8 cellular contexts compared by ENCODE assay signal in the genomic region with DNA sequence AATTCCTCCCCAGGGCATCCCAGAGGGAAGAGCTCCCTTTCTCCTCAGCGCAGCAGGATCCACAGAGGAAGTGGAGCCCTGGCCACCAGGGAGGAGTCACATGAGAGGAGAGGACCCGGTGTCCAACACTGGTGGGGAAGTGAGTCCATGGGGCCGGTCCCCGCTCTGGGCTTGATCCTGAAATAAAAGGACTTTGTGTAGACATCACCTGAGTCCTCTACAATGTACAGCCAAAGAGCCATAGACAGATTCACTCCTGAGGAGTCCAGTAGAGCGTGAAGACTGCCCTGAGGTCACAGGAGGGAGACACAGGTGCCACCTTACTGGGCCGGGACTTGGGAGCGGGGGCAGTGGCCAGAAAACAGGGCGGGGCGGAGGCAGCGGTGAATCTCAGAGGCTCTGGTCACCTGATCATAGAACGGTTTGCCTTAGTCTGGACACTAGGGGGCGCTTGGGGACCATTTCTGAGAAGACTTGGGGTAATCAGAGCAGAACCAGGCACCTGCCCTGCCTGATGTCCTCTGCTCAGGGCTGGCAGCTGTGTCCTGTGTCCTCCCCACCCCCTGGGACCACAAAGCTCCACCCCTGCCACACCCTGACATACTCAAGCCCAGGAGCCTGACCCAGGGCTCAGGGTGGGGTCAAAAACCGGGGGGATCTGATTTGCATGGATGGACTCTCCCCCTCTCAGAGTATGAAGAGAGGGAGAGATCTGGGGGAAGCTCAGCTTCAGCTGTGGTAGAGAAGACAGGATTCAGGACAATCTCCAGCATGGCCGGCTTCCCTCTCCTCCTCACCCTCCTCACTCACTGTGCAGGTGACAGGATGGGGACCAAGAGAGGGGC.
A peak's percentile ranks its signal among the peaks of the same experiment; 100 is the strongest.
DNase-seq lines count a peak whose midpoint lies in the region; ATAC-seq and TF ChIP-seq lines count a peak whose summit lies in the region.

No MANE protein-coding gene starts in this region.

- peaks cover 50% of the 10 kb centered on the region for H3K27me3 Mint-ChIP-seq in activated CD8-positive, alpha-beta memory T cell treated with anti-CD3 and anti-CD28 coated beads, Interleukin-2, amount 10 ng/mL, durations not matched to agents 7 days and 5 days
- H3K27me3 Mint-ChIP-seq in naive thymus-derived CD8-positive, alpha-beta T cell = peaks cover 29 to 69% (median 30%) of the 10 kb centered on the region in 5 donors

- H3K4me3 Mint-ChIP-seq in activated CD8-positive, alpha-beta memory T cell treated with anti-CD3 and anti-CD28 coated beads, Interleukin-2, amount 10 ng/mL, durations not matched to agents 7 days and 5 days = no peak overlapping the region
- H3K4me3 Mint-ChIP-seq in naive thymus-derived CD8-positive, alpha-beta T cell = peak overlapping the region in 1 of 10 donors; percentile 4

- H3K4me1 Mint-ChIP-seq in activated CD8-positive, alpha-beta memory T cell treated with anti-CD3 and anti-CD28 coated beads, Interleukin-2, amount 10 ng/mL, durations not matched to agents 7 days and 5 days = peaks cover 5% of the 10 kb centered on the region
- H3K4me1 Mint-ChIP-seq in naive thymus-derived CD8-positive, alpha-beta T cell = peaks cover 3 to 32% (median 6%) of the 10 kb centered on the region in 4 donors

- DNase-seq in BJ (ENCODE audit: low read depth) (no peak), GM19240 (ENCODE audit: insufficient read length, low spot score) (peak; percentile 88), NOMO-1 (lab: John Stamatoyannopoulos, UW; ENCODE audit: unreplicated experiment in 2 of 2) (peak; percentile 57 to 66), erythroblast (lab: John Stamatoyannopoulos, UW) (peak; percentile 69 to 81)
- DNase-seq in activated CD8-positive, alpha-beta memory T cell treated with anti-CD3 and anti-CD28 coated beads, Interleukin-2, amount 10 ng/mL, durations not matched to agents 7 days and 5 days = peak; percentile 89
- peak; percentile 30 to 80 (median 58) for DNase-seq in naive thymus-derived CD8-positive, alpha-beta T cell
- DNase-seq in stimulated activated naive CD4-positive, alpha-beta T cell (lab: John Stamatoyannopoulos, UW) = peak; percentile 15 to 64 (median 40)

- peak; percentile 74 for TF ChIP-seq CTCF in BJ (IDR thresholded peaks at IDR 0.05; ENCODE audit: insufficient read depth, low read depth, low read length)

- H3K9me3 ChIP-seq in HUES6 (ENCODE audit: control insufficient read depth, insufficient read depth, low read depth, low read length) = no peaks in the 10 kb centered on the region

- H3K36me3 ChIP-seq in BJ (ENCODE audit: control insufficient read depth, insufficient read depth, low read length) (no peaks in the 10 kb centered on the region), HUES6 (ENCODE audit: control insufficient read depth, insufficient read depth, low read length) (no peaks in the 10 kb centered on the region)

- no peak overlapping the region for H3K9ac ChIP-seq in HUES6 (ENCODE audit: low read length)

- no peaks in the 10 kb centered on the region for H3K9me3 Mint-ChIP-seq in activated CD8-positive, alpha-beta memory T cell treated with anti-CD3 and anti-CD28 coated beads, Interleukin-2, amount 10 ng/mL, durations not matched to agents 7 days and 5 days (ENCODE audit: low read depth)
- H3K9me3 Mint-ChIP-seq in naive thymus-derived CD8-positive, alpha-beta T cell = no peaks in the 10 kb centered on the region

- H3K36me3 Mint-ChIP-seq in activated CD8-positive, alpha-beta memory T cell treated with anti-CD3 and anti-CD28 coated beads, Interleukin-2, amount 10 ng/mL, durations not matched to agents 7 days and 5 days = no peaks in the 10 kb centered on the region
- no peaks in the 10 kb centered on the region for H3K36me3 Mint-ChIP-seq in naive thymus-derived CD8-positive, alpha-beta T cell

- no peaks in the 10 kb centered on the region for H3K4me1 ChIP-seq in HUES6 (ENCODE audit: control insufficient read depth, insufficient read depth, low read length)

- no peak overlapping the region for H3K27ac ChIP-seq in HUES6 (ENCODE audit: low read depth, low read length)

- H3K27me3 ChIP-seq in BJ (ENCODE audit: control insufficient read depth, insufficient read depth, low read length) (peaks cover 3% of the 10 kb centered on the region), HUES6 (ENCODE audit: control insufficient read depth, insufficient read depth, low read length) (peaks cover 100% of the 10 kb centered on the region)

- H3K27ac Mint-ChIP-seq in activated CD8-positive, alpha-beta memory T cell treated with anti-CD3 and anti-CD28 coated beads, Interleukin-2, amount 10 ng/mL, durations not matched to agents 7 days and 5 days = no peak overlapping the region
- H3K27ac Mint-ChIP-seq in naive thymus-derived CD8-positive, alpha-beta T cell = peak overlapping the region in 1 of 10 donors; percentile 40

- no peak for TF ChIP-seq POLR2A in erythroblast (IDR thresholded peaks at IDR 0.05; ENCODE audit: low read length)

- CTCF ChIA-PET in BJ (lab: Yijun Ruan, JAX) = interaction anchor here (1.1 to 3.0 kb wide), 6 partner anchors 10 to 149 kb away, joined by 3 to 22 read pairs (median 4); no protein-coding TSS in a partner anchor
- CTCF ChIA-PET in activated CD8-positive, alpha-beta memory T cell treated with anti-CD3 and anti-CD28 coated beads, Interleukin-2, amount 10 ng/mL, durations not matched to agents 7 days and 5 days (lab: Charles Lee) = interaction anchor here (0.8 to 1.3 kb wide), 3 partner anchors 15 to 65 kb away, joined by 3 to 6 read pairs (median 3); no protein-coding TSS in a partner anchor

- POLR2A ChIA-PET in BJ (lab: Charles Lee) = no interaction called here
- POLR2A ChIA-PET in naive thymus-derived CD8-positive, alpha-beta T cell (lab: Charles Lee) = no interaction called here

- peak; percentile 96 for ATAC-seq in activated CD8-positive, alpha-beta memory T cell treated with anti-CD3 and anti-CD28 coated beads, Interleukin-2, amount 10 ng/mL, durations not matched to agents 7 days and 5 days
- ATAC-seq in naive thymus-derived CD8-positive, alpha-beta T cell = peak; percentile 79 to 87

- H3K4me3 ChIP-seq in BJ (ENCODE audit: low read depth, low read length) (no peak overlapping the region), HUES6 (ENCODE audit: low read depth, low read length) (peak overlapping the region; percentile 20; the same call in 1 of the 2 replicates)
